Comparison of ENCODE assay signal across 18 cellular contexts in the genomic region with DNA sequence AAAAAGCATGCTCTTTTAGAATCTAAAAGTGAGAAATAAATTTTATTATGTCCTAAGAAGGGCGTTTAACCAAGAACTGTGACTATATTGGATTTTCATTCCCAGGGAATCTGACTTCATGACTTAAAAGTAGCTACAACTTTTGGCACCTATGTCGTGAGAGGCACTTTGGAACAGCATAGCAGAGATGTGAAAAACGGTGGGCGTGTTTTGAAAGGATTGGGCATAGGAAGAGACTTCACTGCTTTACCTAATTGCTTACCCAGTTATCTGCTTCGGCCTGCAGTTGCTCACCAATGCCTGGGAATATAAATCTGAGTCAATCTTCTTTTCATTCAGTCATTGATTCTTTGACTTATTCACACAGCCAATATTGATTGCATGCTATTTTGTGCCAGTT.
"Had no signal": no experiment of that assay in that cellular context is flagged by ENCODE, and none has a peak within 500 bp of the region (broad histone marks: within the 10 kb centered on the region; RNA-seq: fewer than 3 reads in every experiment).

No MANE protein-coding gene starts in this region.

- H3K36me3 Mint-ChIP-seq: IgD-negative memory B cell had no signal

- H3K4me2 ChIP-seq: KMS-11 had no signal

- H3K4me3 ChIP-seq: K562, SJCRH30 had no signal

- DNase-seq: Kasumi-1, MM.1S, NCI-H1092 treated with DMSO at 0.1 percent for 48 hours, NCI-H1436, NCI-H187, NCI-H2029, NCI-H2081 treated with DMSO at 0.1 percent for 48 hours, NCI-H2171, NCI-H524, NCI-H69, NCI-H774, SHP77, SJCRH30 had no signal

- H3K4me1 Mint-ChIP-seq: IgD-negative memory B cell had no signal

- H3K27me3 ChIP-seq: SJCRH30 had no signal

- H3K9me3 ChIP-seq: SJCRH30 had no signal

- H3K4me3 Mint-ChIP-seq: IgD-negative memory B cell had no signal

- H3K36me3 ChIP-seq: SJCRH30 had no signal

- H3K27me3 Mint-ChIP-seq: IgD-negative memory B cell had no signal

- ATAC-seq: K562 had no signal

- H3K27ac Mint-ChIP-seq: IgD-negative memory B cell had no signal

- H3K27ac ChIP-seq: HL-60, KMS-11, RWPE1, SJCRH30 had no signal

- H3K9ac ChIP-seq: KMS-11 had no signal
